ENCODE assay signal across 8 cellular contexts in genomic region chr10:23095404-23095965, GRCh38. TPM values are rescaled to one million over a fixed set of nuclear protein-coding genes. Genes with fewer than 3 reads are reported as not detected.
DNase-seq lines count a peak whose midpoint lies in the region; ATAC-seq, FAIRE-seq and TF ChIP-seq lines count a peak whose summit lies in the region.

Gene MSRB2, plus strand, starts transcription at chr10:23095579. Its CDS starts 30 bp downstream, at chr10:23095609.

- H3K4me1 ChIP-seq in A673 (ENCODE audit: insufficient read depth, low read length, poor library complexity, severe bottlenecking) (peaks cover 15% of the 10 kb centered on the region), kidney (ENCODE audit: control insufficient read depth in 1 of 2, insufficient read depth in 1 of 2, low read depth in 1 of 2, low read length in 2 of 2) (peaks cover 11% of the 10 kb centered on the region in 2 donors)

- TF ChIP-seq CTCF in A673 (conservative IDR thresholded peaks at IDR 0.05; ENCODE audit: low read depth, low read length) (no peak), kidney (IDR thresholded peaks at IDR 0.05; ENCODE audit: borderline replicate concordance, extremely low read depth, insufficient read depth) (no peak)

- peaks cover 19% of the 10 kb centered on the region for H3K9me3 ChIP-seq in A673 (ENCODE audit: low read depth, low read length, poor library complexity, severe bottlenecking)
- H3K9me3 ChIP-seq in kidney (ENCODE audit: control insufficient read depth in 1 of 2, low read length in 2 of 2): peaks cover 0 to 6% of the 10 kb centered on the region in 2 donors

- DNase-seq in A673 (ENCODE audit: low spot score) (peak; percentile 96), NCI-H2171 (lab: John Stamatoyannopoulos, UW) (peak; percentile 73), cerebellar cortex (ENCODE audit: low spot score) (peak; percentile 93), kidney (peak; percentile 98)
- DNase-seq in stimulated activated CD4-positive, alpha-beta T cell treated with anti-CD3 and anti-CD28 coated beads, Interleukin-15, amount 100 ng/mL, for 1 hour (ENCODE audit: low read depth in 1 of 2, low spot score in 1 of 2): peak; percentile 38 to 46

- peak within 1 kb of the TSS; percentile 65 to 72 for H3K9ac ChIP-seq in kidney (ENCODE audit: low read length in 2 of 2)

- H3K4me3 ChIP-seq in A673 (ENCODE audit: low read depth, low read length, poor library complexity, severe bottlenecking) (peak within 1 kb of the TSS; percentile 78), kidney (ENCODE audit: low read length in 2 of 2) (peak within 1 kb of the TSS; percentile 72 to 89)

- H3K27ac ChIP-seq in A673 (ENCODE audit: low read depth, low read length, poor library complexity, severe bottlenecking) (peak within 1 kb of the TSS; percentile 81), kidney (ENCODE audit: low read depth in 2 of 2, low read length in 2 of 2) (peak within 1 kb of the TSS; percentile 72 to 79)

- no peaks in the 10 kb centered on the region for H3K27me3 ChIP-seq in A673 (replicated peaks; ENCODE audit: insufficient read depth, low read depth, low read length, poor library complexity)

- FAIRE-seq in kidney (lab: Jason Lieb, UNC): no peak

- intact Hi-C loops in A673 (cut with micrococcal nuclease; ENCODE audit: unreplicated experiment): no loop called here
- intact Hi-C loops in kidney (cut with DNase I): no loop called here

- no TSS peak for BruUV-seq in A673 (replicated peaks; lab: Mats Ljungman, UMichigan)

- ATAC-seq in GM18520 (IDR thresholded peaks at IDR 0.05; ENCODE audit: unreplicated experiment) (peak; percentile 73), HG03060 (IDR thresholded peaks at IDR 0.05; ENCODE audit: low read depth, unreplicated experiment) (peak; percentile 31)
- ATAC-seq in activated CD4-positive, CD25-positive, alpha-beta regulatory T cell treated with anti-CD3 and anti-CD28 coated beads, Interleukin-2, amount 50 U/mL, for 24 hours: peak; percentile 52 to 64

- H3K36me3 ChIP-seq in A673 (ENCODE audit: insufficient read depth, low read length, poor library complexity, severe bottlenecking) (peaks cover 9% of the 10 kb centered on the region), kidney (ENCODE audit: control insufficient read depth in 1 of 2, insufficient read depth in 2 of 2, low read length in 2 of 2) (no peaks in the 10 kb centered on the region)

- CTCF ChIA-PET in A673 (lab: Charles Lee): no interaction called here

- POLR2A ChIA-PET in A673 (lab: Charles Lee; ENCODE audit: low non-redundant PET): no interaction called here

RNA-seq across cellular contexts. Expression of gene MSRB2, which starts in this region (rescaled TPM):
- total RNA-seq in A673 (2021) (6.4 and 9.1 TPM in 2 replicates), kidney (39.9 TPM)
- polyA plus RNA-seq in kidney (ENCODE audit: insufficient read depth, low read depth, low replicate concordance): 131 TPM

Comparison
In these comparisons a context has a peak if more than half of its experiments do, and no peak if none do; other contexts are left out.
1. Peak in every context shown above with its lines: DNase-seq, ATAC-seq, H3K4me3 ChIP-seq and H3K27ac ChIP-seq.
2. DNase-seq: peak in every context shown above with its lines; median percentile 98 in kidney; 96 in A673; 93 in cerebellar cortex; 73 in NCI-H2171; 42 in stimulated activated CD4-positive, alpha-beta T cell treated with anti-CD3 and anti-CD28 coated beads, Interleukin-15, amount 100 ng/mL, for 1 hour.